12 cellular contexts compared by ENCODE assay signal in genomic region chr12:113818833-113819232, GRCh38.
DNase-seq lines count a peak whose midpoint lies in the region; ATAC-seq and TF ChIP-seq lines count a peak whose summit lies in the region.
"Had no signal": no experiment of that assay in that cellular context is flagged by ENCODE, and none has a peak within 500 bp of the region (broad histone marks: within the 10 kb centered on the region; RNA-seq: fewer than 3 reads in every experiment).

No MANE protein-coding gene starts in this region.

- H3K27ac ChIP-seq in PC-3 (ENCODE audit: low read length) (no peak overlapping the region), temporal lobe (ENCODE audit: low read depth, low read length) (peak overlapping the region; percentile 9)
- H3K27ac ChIP-seq: esophagus squamous epithelium, RWPE1 had no signal

- H3K36me3 ChIP-seq in PC-3 (ENCODE audit: low read depth, low read length), result 0 out of 2 replicates have a peak, but pooled peaks cover 4% of the 10 kb centered on the region
- H3K36me3 ChIP-seq in MG63, result no peaks in the 10 kb centered on the region

- no TSS peak for BruUV-seq in PC-3 (replicated peaks; lab: Mats Ljungman, UMichigan)

- no peaks in the 10 kb centered on the region for H3K9me2 ChIP-seq in PC-3 (replicated peaks; ENCODE audit: low read length)

- H3K9me3 ChIP-seq in PC-3 (ENCODE audit: low read length) (no peaks in the 10 kb centered on the region), MG63 (no peaks in the 10 kb centered on the region)
- H3K9me3 ChIP-seq: esophagus squamous epithelium had no signal

- H3K4me2 ChIP-seq in PC-3 (ENCODE audit: low read length), result no peak overlapping the region

- ATAC-seq in PC-3, result peak; percentile 39; the same call in 1 of the 2 replicates
- no peak for ATAC-seq in HG03139 (IDR thresholded peaks at IDR 0.05; ENCODE audit: unreplicated experiment)

- H3K79me2 ChIP-seq in PC-3 (ENCODE audit: low read length), result no peaks in the 10 kb centered on the region

- DNase-seq in NCI-H82 (lab: John Stamatoyannopoulos, UW) (peak; percentile 56), NCI-H82 treated with DMSO at 0.1 percent for 48 hours (lab: John Stamatoyannopoulos, UW; ENCODE audit: unreplicated experiment) (no peak), PC-3 (peak; percentile 22), fibroblast of mammary gland (ENCODE audit: low read depth) (no peak), MG63 (no peak)
- DNase-seq in activated naive CD4-positive, alpha-beta T cell treated with Interleukin-2 at 50 U/mL for 16 hours, result no peak
- DNase-seq: activated CD4-positive, CD25-positive, alpha-beta regulatory T cell treated with anti-CD3 and anti-CD28 coated beads, Interleukin-2, amount 50 U/mL, for 72 hours; esophagus squamous epithelium; NCI-H1930 had no signal

- H4K20me1 ChIP-seq in PC-3 (ENCODE audit: low read length), result no peaks in the 10 kb centered on the region

- H3K27me3 ChIP-seq in PC-3 (ENCODE audit: low read length) (no peaks in the 10 kb centered on the region), MG63 (no peaks in the 10 kb centered on the region)
- H3K27me3 ChIP-seq: esophagus squamous epithelium had no signal

- POLR2A ChIA-PET in PC-3 (lab: Charles Lee; ENCODE audit: unreplicated experiment), result no interaction called here

- no peaks in the 10 kb centered on the region for H3K4me1 ChIP-seq in PC-3 (ENCODE audit: insufficient read depth, low read length)
- H3K4me1 ChIP-seq: esophagus squamous epithelium had no signal

- no peaks in the 10 kb centered on the region for H3F3A ChIP-seq in PC-3 (ENCODE audit: low read length, unreplicated experiment)

- H3K4me3 ChIP-seq in PC-3 (ENCODE audit: low read length), result no peak overlapping the region
- no peak overlapping the region for H3K4me3 ChIP-seq in fibroblast of mammary gland (ENCODE audit: control insufficient read depth, low read depth, low read length)
- no peak overlapping the region for H3K4me3 ChIP-seq in MG63
- H3K4me3 ChIP-seq: esophagus squamous epithelium had no signal

- intact Hi-C loops in PC-3 (cut with micrococcal nuclease), result no loop called here

- no peak overlapping the region for H2AFZ ChIP-seq in PC-3 (ENCODE audit: low read length)

- no peak overlapping the region for H3K9ac ChIP-seq in PC-3 (ENCODE audit: low read length)

- peak; percentile 73 for TF ChIP-seq CTCF in PC-3 (conservative IDR thresholded peaks at IDR 0.05; ENCODE audit: low read depth, low read length)
- peak; percentile 39 for TF ChIP-seq CTCF in fibroblast of mammary gland (conservative IDR thresholded peaks at IDR 0.05; ENCODE audit: control insufficient read depth, insufficient read depth, low read depth, low read length)

- CTCF ChIA-PET in PC-3 (lab: Charles Lee), result interaction anchor here (1.0 kb wide), 1 partner anchor 357 kb away, joined by 5 read pairs; no protein-coding TSS in a partner anchor

Comparison
In these comparisons a context has a peak if more than half of its experiments do, and no peak if none do; other contexts are left out.
1. DNase-seq: peak in NCI-H82 (single experiment) and PC-3 (single experiment); none in NCI-H82 treated with DMSO at 0.1 percent for 48 hours (single experiment), fibroblast of mammary gland (single experiment), MG63 (single experiment) and activated naive CD4-positive, alpha-beta T cell treated with Interleukin-2 at 50 U/mL for 16 hours (single experiment).